ENCODE assay signal across 8 cellular contexts in genomic region chr11:57324154-57324885, GRCh38. TPM values are rescaled to one million over a fixed set of nuclear protein-coding genes. Genes with fewer than 3 reads are reported as not detected.
DNase-seq lines count a peak whose midpoint lies in the region; ATAC-seq and TF ChIP-seq lines count a peak whose summit lies in the region.

No MANE protein-coding gene starts in this region.

- H3K4me3 ChIP-seq in DND-41 (ENCODE audit: low read depth in 1 of 2, low read length in 2 of 2) (peak overlapping the region; percentile 8 to 62; a peak in 3 of 4 replicates), subcutaneous abdominal adipose tissue (ENCODE audit: low read depth in 1 of 5, low read length in 5 of 5) (peak overlapping the region; percentile 80 to 95 (median 85))

- peaks cover 17% of the 10 kb centered on the region for H3K79me2 ChIP-seq in DND-41 (ENCODE audit: insufficient read depth, low read length)

- H3K27me3 Mint-ChIP-seq in HFFc6 (ENCODE audit: insufficient read depth), result peaks cover 5% of the 10 kb centered on the region; the same call in 1 of the 2 replicates
- no peaks in the 10 kb centered on the region for H3K27me3 Mint-ChIP-seq in central memory CD8-positive, alpha-beta T cell

- DNase-seq in DND-41 (peak; percentile 56), HFFc6 (no peak), RPMI8226 (peak; percentile 48), left lobe of liver (ENCODE audit: low spot score) (no peak)
- peak in 1 of 2 donors; percentile 21 for DNase-seq in central memory CD8-positive, alpha-beta T cell (ENCODE audit: low spot score in 2 of 2)

- H3K4me3 Mint-ChIP-seq in HFFc6, result peak overlapping the region; percentile 93
- H3K4me3 Mint-ChIP-seq in central memory CD8-positive, alpha-beta T cell, result peak overlapping the region; percentile 84

- H3K9me3 Mint-ChIP-seq in HFFc6, result no peaks in the 10 kb centered on the region
- no peaks in the 10 kb centered on the region for H3K9me3 Mint-ChIP-seq in central memory CD8-positive, alpha-beta T cell

- H3K4me2 ChIP-seq in DND-41 (ENCODE audit: insufficient read depth, low read length), result peak overlapping the region; percentile 70

- H3K36me3 ChIP-seq in DND-41 (ENCODE audit: insufficient read depth, low read length), result peaks cover 45% of the 10 kb centered on the region
- H3K36me3 ChIP-seq in subcutaneous abdominal adipose tissue (ENCODE audit: control insufficient read depth in 5 of 5, insufficient read depth in 5 of 5, low read length in 5 of 5), result peaks cover 3 to 46% (median 32%) of the 10 kb centered on the region in 5 donors

- H3K27ac Mint-ChIP-seq in HFFc6, result peak overlapping the region; percentile 97
- peak overlapping the region; percentile 93 for H3K27ac Mint-ChIP-seq in central memory CD8-positive, alpha-beta T cell (ENCODE audit: low read depth)

- H3K4me1 Mint-ChIP-seq in HFFc6 (ENCODE audit: low read depth), result peaks cover 62% of the 10 kb centered on the region
- H3K4me1 Mint-ChIP-seq in central memory CD8-positive, alpha-beta T cell, result peaks cover 44% of the 10 kb centered on the region

- H4K20me1 ChIP-seq in DND-41 (ENCODE audit: insufficient read depth, low read length), result peaks cover 17% of the 10 kb centered on the region

- peak overlapping the region; percentile 61 for H2AFZ ChIP-seq in DND-41 (ENCODE audit: low read depth, low read length)

- H3K9ac ChIP-seq in DND-41 (ENCODE audit: low read depth, low read length) (peak overlapping the region; percentile 61), subcutaneous abdominal adipose tissue (ENCODE audit: low read length in 5 of 5) (peak overlapping the region; percentile 67 to 97 (median 86))

- ATAC-seq in DND-41 (ENCODE audit: insufficient read depth, low read depth) (peak; percentile 27), left lobe of liver (peak; percentile 2), GM18867 (IDR thresholded peaks at IDR 0.05; ENCODE audit: unreplicated experiment) (no peak), GM21723 (IDR thresholded peaks at IDR 0.05; ENCODE audit: unreplicated experiment) (no peak)
- peak; percentile 19 for ATAC-seq in central memory CD8-positive, alpha-beta T cell (replicated peaks; ENCODE audit: extremely low read depth, poor library complexity, severe bottlenecking)

- H3K27ac ChIP-seq in DND-41 (ENCODE audit: low read length) (peak overlapping the region; percentile 67; the same call in 1 of the 2 replicates), subcutaneous abdominal adipose tissue (ENCODE audit: low read depth, low read length) (peak overlapping the region; percentile 96)

- H3K27me3 ChIP-seq in DND-41 (ENCODE audit: insufficient read depth, low read length, poor library complexity), result no peaks in the 10 kb centered on the region
- peaks cover 0 to 4% (median 0%) of the 10 kb centered on the region in 5 donors for H3K27me3 ChIP-seq in subcutaneous abdominal adipose tissue (ENCODE audit: control insufficient read depth in 5 of 5, insufficient read depth in 4 of 5, low read length in 5 of 5)

- peaks cover 58% of the 10 kb centered on the region for H3K4me1 ChIP-seq in DND-41 (ENCODE audit: insufficient read depth, low read length)
- peaks cover 24 to 64% (median 60%) of the 10 kb centered on the region in 5 donors for H3K4me1 ChIP-seq in subcutaneous abdominal adipose tissue (ENCODE audit: control insufficient read depth in 5 of 5, insufficient read depth in 5 of 5, low read length in 5 of 5)

- H3K9me3 ChIP-seq in DND-41 (ENCODE audit: insufficient read depth, low read length, severe bottlenecking), result no peaks in the 10 kb centered on the region
- H3K9me3 ChIP-seq in subcutaneous abdominal adipose tissue (ENCODE audit: control insufficient read depth in 5 of 5, low read length in 5 of 5), result no peaks in the 10 kb centered on the region

- H3K36me3 Mint-ChIP-seq in HFFc6 (ENCODE audit: low read depth), result peaks cover 35% of the 10 kb centered on the region
- peaks cover 34% of the 10 kb centered on the region for H3K36me3 Mint-ChIP-seq in central memory CD8-positive, alpha-beta T cell (ENCODE audit: insufficient read depth)

- TF ChIP-seq CTCF in DND-41 (IDR thresholded peaks at IDR 0.05; ENCODE audit: borderline replicate concordance, extremely low read depth, low read length, poor library complexity, severe bottlenecking) (no peak), HFFc6 (IDR thresholded peaks at IDR 0.05) (no peak)

RNA-seq across cellular contexts. Expression of gene TNKS1BP1, which starts 0.4 kb away (rescaled TPM):
- 100 to 1,000 TPM; 118 to 134 (median 123) TPM for total RNA-seq in HFFc6 (2021; fragmentation: NEBNext Ultra II Directional; extraction: Animal tissue kit (Norgen Biotek cat#: 25700))
- total RNA-seq in left lobe of liver, result 102 TPM

RNA-seq across cellular contexts. Expression of gene SSRP1, which starts 11.4 kb away (rescaled TPM):
- 100 to 1,000 TPM in 5 of 6 experiments, 10 to 100 TPM in 1; 84.0 to 141 (median 133) TPM for total RNA-seq in HFFc6 (2021; fragmentation: NEBNext Ultra II Directional; extraction: Animal tissue kit (Norgen Biotek cat#: 25700))
- total RNA-seq in left lobe of liver, result 24.3 TPM

RNA-seq across cellular contexts. Expression of gene P2RX3, which starts 13.8 kb away (rescaled TPM):
- not detected for total RNA-seq in HFFc6 (2021; fragmentation: NEBNext Ultra II Directional; extraction: Animal tissue kit (Norgen Biotek cat#: 25700))
- total RNA-seq in left lobe of liver, result 0.50 TPM

RNA-seq across cellular contexts. Expression of gene PRG3, which starts 56.6 kb away (rescaled TPM):
- total RNA-seq in HFFc6 (2021; fragmentation: NEBNext Ultra II Directional; extraction: Animal tissue kit (Norgen Biotek cat#: 25700)), result not detected
- not detected for total RNA-seq in left lobe of liver

Comparison
In these comparisons a context has a peak if more than half of its experiments do, and no peak if none do; other contexts are left out.
1. ATAC-seq: peak in DND-41 (single experiment), central memory CD8-positive, alpha-beta T cell (single experiment) and left lobe of liver (single experiment); none in GM18867 (single experiment) and GM21723 (single experiment).
2. DNase-seq: peak in DND-41 (single experiment) and RPMI8226 (single experiment); none in HFFc6 (single experiment) and left lobe of liver (single experiment).